Comparison of ENCODE assay signal across 19 cellular contexts in the genomic region with DNA sequence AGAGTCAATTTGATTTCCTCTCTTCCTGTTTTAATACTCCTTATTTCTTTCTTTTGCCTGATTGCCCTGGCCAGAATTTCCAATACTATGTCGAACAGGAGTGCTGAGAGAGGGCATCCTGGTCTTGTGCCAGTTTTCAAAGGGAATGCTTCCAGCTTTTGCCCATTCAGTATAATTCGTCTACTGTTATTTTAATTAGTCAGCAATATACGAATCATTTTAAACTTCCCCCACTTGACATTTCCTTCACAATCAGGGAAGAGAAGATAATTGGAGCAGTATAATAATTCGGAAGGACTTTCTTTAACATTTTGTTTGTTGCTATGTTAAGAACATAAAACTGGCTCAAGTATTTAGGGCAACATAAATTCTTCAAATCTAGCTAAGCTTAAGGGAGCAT.
"Had no signal": no experiment of that assay in that cellular context is flagged by ENCODE, and none has a peak within 500 bp of the region (broad histone marks: within the 10 kb centered on the region; RNA-seq: fewer than 3 reads in every experiment).

No MANE protein-coding gene starts in this region.

- H3K36me3 ChIP-seq: gastrocnemius medialis, heart right ventricle, right atrium auricular region, stomach, thoracic aorta, transverse colon had no signal

- H3K4me1 Mint-ChIP-seq: naive thymus-derived CD4-positive, alpha-beta T cell; nephron progenitor cell had no signal

- DNase-seq: dorsolateral prefrontal cortex; effector CD8-positive, alpha-beta T cell; gastrocnemius medialis; heart right ventricle; hypothalamus; kidney glomerular epithelial cell; mesendoderm; naive thymus-derived CD4-positive, alpha-beta T cell; nephron progenitor cell; small intestine; stimulated activated CD4-positive, alpha-beta T cell treated with anti-CD3 and anti-CD28 coated beads, Interleukin-12 subunit alpha, Interleukin-12 subunit beta, amount 100 ng/mL, for 4 hours; stimulated activated naive CD4-positive, alpha-beta T cell; stomach; substantia nigra; transverse colon had no signal

- H3K27ac ChIP-seq: coronary artery, dorsolateral prefrontal cortex, gastrocnemius medialis, heart right ventricle, right atrium auricular region, stomach, thoracic aorta, transverse colon had no signal

- FAIRE-seq: islet of Langerhans, small intestine had no signal

- H3K4me1 ChIP-seq: gastrocnemius medialis, heart right ventricle, right atrium auricular region, stomach, transverse colon had no signal

- H3K36me3 Mint-ChIP-seq: naive thymus-derived CD4-positive, alpha-beta T cell had no signal

- H3K9me3 ChIP-seq: gastrocnemius medialis, right atrium auricular region, thoracic aorta, transverse colon had no signal

- H3K27me3 Mint-ChIP-seq: naive thymus-derived CD4-positive, alpha-beta T cell had no signal

- H3K27me3 ChIP-seq: gastrocnemius medialis, heart right ventricle, right atrium auricular region, stomach, transverse colon had no signal

- H3K4me3 Mint-ChIP-seq: naive thymus-derived CD4-positive, alpha-beta T cell; nephron progenitor cell had no signal

- H3K27ac Mint-ChIP-seq: naive thymus-derived CD4-positive, alpha-beta T cell; nephron progenitor cell had no signal

- H3K4me3 ChIP-seq: coronary artery, dorsolateral prefrontal cortex, gastrocnemius medialis, heart right ventricle, right atrium auricular region, stomach, thoracic aorta, transverse colon had no signal
